In the genomic region with DNA sequence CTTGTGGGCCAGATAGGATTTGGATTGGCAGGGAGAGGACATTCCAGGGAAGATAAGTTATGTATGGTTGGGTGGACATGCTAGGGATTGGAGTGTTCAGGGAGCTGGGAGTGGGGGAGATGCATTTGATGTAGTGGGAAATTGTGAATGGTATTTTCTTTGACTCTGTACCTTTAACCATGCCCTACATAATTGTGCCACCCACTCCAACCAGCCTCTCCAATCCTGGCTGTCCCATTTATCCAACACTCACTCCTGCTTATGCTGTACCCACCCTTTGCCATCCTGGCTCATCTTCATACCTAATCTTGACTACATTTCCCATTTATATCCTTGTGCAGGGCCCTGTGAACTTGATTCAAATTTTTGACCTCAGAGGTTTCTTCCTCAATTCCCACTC, we compare ENCODE assay signal across 27 cellular contexts.
"Had no signal": no experiment of that assay in that cellular context is flagged by ENCODE, and none has a peak within 500 bp of the region (broad histone marks: within the 10 kb centered on the region; RNA-seq: fewer than 3 reads in every experiment).

No MANE protein-coding gene starts in this region.

- H3K27me3 Mint-ChIP-seq: activated CD4-positive, alpha-beta T cell treated with anti-CD3 and anti-CD28 coated beads, Interleukin-2, amount 10 ng/mL, durations not matched to agents 7 days and 5 days; activated CD8-positive, alpha-beta T cell treated with anti-CD3 and anti-CD28 coated beads for 36 hours; activated T-helper 17 cell treated with anti-CD3 and anti-CD28 coated beads, Interleukin-2, amount 50 U/mL, for 72 hours; brain; dendritic cell treated with granulocyte-macrophage colony-stimulating factor and Interleukin-4, amounts not matched to agents 40 ng/mL and 50 ng/mL, for 4 days had no signal

- H3K9me3 ChIP-seq: adrenal gland, breast epithelium had no signal

- H3K4me3 ChIP-seq: adrenal gland, breast epithelium, coronary artery, dorsolateral prefrontal cortex had no signal

- H3K9me3 Mint-ChIP-seq: activated CD8-positive, alpha-beta T cell treated with anti-CD3 and anti-CD28 coated beads for 36 hours; activated T-cell treated with anti-CD3 and anti-CD28 coated beads, Interleukin-2, amount 50 U/mL, for 4 hours; activated T-helper 17 cell treated with anti-CD3 and anti-CD28 coated beads, Interleukin-2, amount 50 U/mL, for 72 hours; brain; central memory CD8-positive, alpha-beta T cell; effector memory CD8-positive, alpha-beta T cell had no signal

- H3K27me3 ChIP-seq: adrenal gland, breast epithelium had no signal

- H3K27ac Mint-ChIP-seq: activated CD4-positive, alpha-beta T cell treated with anti-CD3 and anti-CD28 coated beads, Interleukin-2, amount 10 ng/mL, durations not matched to agents 7 days and 5 days; activated CD8-positive, alpha-beta T cell treated with anti-CD3 and anti-CD28 coated beads for 36 hours; activated naive CD8-positive, alpha-beta T cell; activated T-helper 17 cell treated with anti-CD3 and anti-CD28 coated beads, Interleukin-2, amount 50 U/mL, for 72 hours; dendritic cell treated with granulocyte-macrophage colony-stimulating factor and Interleukin-4, amounts not matched to agents 40 ng/mL and 50 ng/mL, for 4 days; effector memory CD8-positive, alpha-beta T cell had no signal

- DNase-seq: activated CD4-positive, alpha-beta T cell treated with anti-CD3 and anti-CD28 coated beads for 4 hours; activated CD4-positive, alpha-beta T cell treated with anti-CD3 and anti-CD28 coated beads, Interleukin-2, amount 10 ng/mL, durations not matched to agents 7 days and 5 days; activated CD4-positive, alpha-beta T cell treated with anti-CD3 and anti-CD28 coated beads, Interleukin-2, amount 50 U/mL, for 48 hours; activated CD4-positive, CD25-positive, alpha-beta regulatory T cell; activated CD4-positive, CD25-positive, alpha-beta regulatory T cell treated with anti-CD3 and anti-CD28 coated beads, Interleukin-2, amount 50 U/mL, for 72 hours; activated CD8-positive, alpha-beta memory T cell treated with anti-CD3 and anti-CD28 coated beads for 24 hours; activated CD8-positive, alpha-beta T cell treated with anti-CD3 and anti-CD28 coated beads for 36 hours; activated effector memory CD4-positive, alpha-beta T cell treated with Interleukin-2 at 50 U/mL for 16 hours; activated gamma-delta T cell treated with Interleukin-2 at 50 U/mL for 16 hours; activated naive CD4-positive, alpha-beta T cell treated with anti-CD3 and anti-CD28 coated beads, Interleukin-2, amount 50 U/mL, for 16 hours; activated naive CD4-positive, alpha-beta T cell treated with Interleukin-2 at 50 U/mL for 16 hours; activated T-cell treated with anti-CD3 and anti-CD28 coated beads, Interleukin-2, amount 50 U/mL, for 4 hours; adrenal gland; amygdala; aorta; dorsolateral prefrontal cortex; effector memory CD8-positive, alpha-beta T cell; foreskin fibroblast; T-helper 1 cell; T-helper 2 cell had no signal

- H3K36me3 ChIP-seq: adrenal gland, breast epithelium had no signal

- H3K36me3 Mint-ChIP-seq: brain had no signal

- H3K4me3 Mint-ChIP-seq: activated CD4-positive, alpha-beta T cell treated with anti-CD3 and anti-CD28 coated beads, Interleukin-2, amount 10 ng/mL, durations not matched to agents 7 days and 5 days; activated CD8-positive, alpha-beta T cell treated with anti-CD3 and anti-CD28 coated beads for 36 hours; activated naive CD8-positive, alpha-beta T cell; activated T-cell treated with anti-CD3 and anti-CD28 coated beads, Interleukin-2, amount 50 U/mL, for 4 hours; activated T-helper 17 cell treated with anti-CD3 and anti-CD28 coated beads, Interleukin-2, amount 50 U/mL, for 72 hours; brain; central memory CD8-positive, alpha-beta T cell; dendritic cell treated with granulocyte-macrophage colony-stimulating factor and Interleukin-4, amounts not matched to agents 40 ng/mL and 50 ng/mL, for 4 days; effector memory CD8-positive, alpha-beta T cell had no signal

- H3K4me1 Mint-ChIP-seq: activated CD4-positive, alpha-beta T cell treated with anti-CD3 and anti-CD28 coated beads, Interleukin-2, amount 10 ng/mL, durations not matched to agents 7 days and 5 days; activated T-helper 17 cell treated with anti-CD3 and anti-CD28 coated beads, Interleukin-2, amount 50 U/mL, for 72 hours; central memory CD8-positive, alpha-beta T cell had no signal
